1 cellular context compared by ENCODE assay signal in genomic region chr6:132719736-132720448, GRCh38.
TF ChIP-seq lines count a peak whose summit lies in the region.

No MANE protein-coding gene starts in this region.

TF ChIP-seq in liver, 16 proteins besides CTCF, POLR2A, EP300 and RAD21 (continued from another document):
- TF ChIP-seq GABPA (IDR thresholded peaks at IDR 0.05 in 1 of 2, conservative IDR thresholded peaks at IDR 0.05 in 1 of 2) (no peak), EGR1 (IDR thresholded peaks at IDR 0.05; ENCODE audit: low read depth in 2 of 2) (peak in 1 of 2 donors; percentile 43), ZBTB33 (IDR thresholded peaks at IDR 0.05) (no peak), TAF1 (conservative IDR thresholded peaks at IDR 0.05) (no peak), FOXA1 (IDR thresholded peaks at IDR 0.05) (no peak), RXRA (IDR thresholded peaks at IDR 0.05) (peak; percentile 77 to 91), SP1 (IDR thresholded peaks at IDR 0.05) (peak; percentile 86)
